8 cellular contexts compared by ENCODE assay signal in the genomic region with DNA sequence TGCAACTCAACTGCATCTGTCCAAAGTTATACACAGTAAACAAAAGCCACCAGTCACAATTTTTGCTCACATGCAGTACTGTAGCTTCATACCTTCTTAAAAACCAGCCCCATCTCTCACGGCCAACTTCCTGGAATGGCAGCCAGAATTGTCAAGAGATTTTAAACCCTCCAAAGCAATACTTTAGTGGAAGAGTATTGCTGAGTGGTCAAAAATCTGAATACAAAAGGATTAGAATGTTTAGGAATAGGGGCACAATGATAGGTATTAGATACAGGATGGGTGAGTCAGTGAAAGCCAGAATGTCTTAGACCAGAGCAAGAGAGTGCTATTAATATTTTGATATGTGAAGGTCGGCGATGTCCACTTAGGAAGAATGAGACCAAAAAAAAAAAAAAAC.
"Had no signal": no experiment of that assay in that cellular context is flagged by ENCODE, and none has a peak within 500 bp of the region (broad histone marks: within the 10 kb centered on the region; RNA-seq: fewer than 3 reads in every experiment).

No MANE protein-coding gene starts in this region.

- DNase-seq: GDM1, GF-D8 had no signal

- H3K4me3 ChIP-seq: GM12878 had no signal

- ATAC-seq: GM12878 had no signal

- FAIRE-seq: G401.6, GM12878, GM12891, GM12892, GM18507, GM19239 had no signal
